Comparison of ENCODE assay signal across 16 cellular contexts in the genomic region with DNA sequence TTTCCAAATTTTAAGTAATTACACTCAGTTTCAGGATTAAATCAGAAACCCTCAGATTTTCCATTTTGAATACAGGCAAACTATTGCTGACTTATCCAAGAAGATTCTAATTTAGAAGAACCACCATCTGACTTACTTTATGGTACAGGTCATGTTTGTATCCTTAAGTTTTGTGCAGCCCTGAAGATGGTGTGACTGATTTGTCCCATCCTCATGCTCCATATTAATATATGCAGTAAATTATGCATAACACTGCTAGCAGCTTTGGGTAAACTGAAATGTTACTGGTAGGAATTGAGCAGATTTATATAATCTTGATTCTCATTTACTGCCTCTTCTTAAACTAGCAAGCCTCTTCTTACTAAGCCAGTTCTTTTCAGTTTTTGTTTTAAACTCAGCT. TPM values are rescaled to one million over a fixed set of nuclear protein-coding genes. Genes with fewer than 3 reads are reported as not detected.
DNase-seq lines count a peak whose midpoint lies in the region; ATAC-seq, FAIRE-seq and TF ChIP-seq lines count a peak whose summit lies in the region.
"Had no signal": no experiment of that assay in that cellular context is flagged by ENCODE, and none has a peak within 500 bp of the region (broad histone marks: within the 10 kb centered on the region; RNA-seq: fewer than 3 reads in every experiment).

No MANE protein-coding gene starts in this region.

- no peak for DNase-seq in activated naive CD4-positive, alpha-beta T cell treated with Interleukin-2 at 50 U/mL for 16 hours
- DNase-seq in GM12878 (ENCODE audit: low read depth, low spot score): no peak
- no peak for DNase-seq in GF-D8 (lab: John Stamatoyannopoulos, UW)
- DNase-seq in Right ventricle myocardium inferior (ENCODE audit: missing footprints): no peak
- no peak for DNase-seq in small intestine
- DNase-seq: activated CD4-positive, alpha-beta T cell treated with anti-CD3 and anti-CD28 coated beads for 48 hours; activated gamma-delta T cell; MG63; NCI-H1694; NCI-H446 treated with DMSO at 0.1 percent for 48 hours; SHP77 treated with DMSO at 0.1 percent for 48 hours had no signal

- FAIRE-seq in GM12878 (lab: Jason Lieb, UNC) (no peak), small intestine (lab: Jason Lieb, UNC) (no peak)

- POLR2A ChIA-PET in GM12878 (lab: Charles Lee): interaction anchor here (0.6 to 1.4 kb wide), 6 partner anchors 12 to 31 kb away, joined by 3 read pairs; a partner anchor contains a TSS

- peaks cover 8% of the 10 kb centered on the region for H3K79me2 ChIP-seq in GM12878 (ENCODE audit: control insufficient read depth, insufficient read depth, low read length)

- H3K27ac Mint-ChIP-seq in activated naive CD4-positive, alpha-beta T cell treated with anti-CD3 and anti-CD28 coated beads, Interleukin-2, amount 50 U/mL, for 24 hours: peak overlapping the region; percentile 98
- H3K27ac Mint-ChIP-seq: neural progenitor cell had no signal

- H3K4me3 ChIP-seq in GM12878 (no peak overlapping the region), small intestine (ENCODE audit: low read depth in 1 of 2, low read length in 2 of 2) (no peak overlapping the region)
- H3K4me3 ChIP-seq: esophagus muscularis mucosa, lung, MG63, neural progenitor cell had no signal

- TF ChIP-seq POLR2A in GM12878 (IDR thresholded peaks at IDR 0.05; ENCODE audit: low read depth, low read length): no peak

- no peaks in the 10 kb centered on the region for H3K9me3 Mint-ChIP-seq in activated naive CD4-positive, alpha-beta T cell treated with anti-CD3 and anti-CD28 coated beads, Interleukin-2, amount 50 U/mL, for 24 hours

- no peak for TF ChIP-seq CTCF in GM12878 (IDR thresholded peaks at IDR 0.05 in 2 of 3, conservative IDR thresholded peaks at IDR 0.05 in 1 of 3; ENCODE audit: control insufficient read depth in 2 of 3, extremely low read depth in 1 of 3, insufficient read depth in 1 of 3, low read depth in 3 of 3, low read length in 3 of 3)

- peak overlapping the region; percentile 57 for H3K4me2 ChIP-seq in GM12878 (ENCODE audit: control insufficient read depth, insufficient read depth)
- H3K4me2 ChIP-seq: neural progenitor cell had no signal

- no TSS peak for BruUV-seq in GM12878 (replicated peaks; lab: Mats Ljungman, UMichigan)

- H3K27me3 Mint-ChIP-seq in activated naive CD4-positive, alpha-beta T cell treated with anti-CD3 and anti-CD28 coated beads, Interleukin-2, amount 50 U/mL, for 24 hours: no peaks in the 10 kb centered on the region

- RAD21 ChIA-PET in GM12878 (lab: Charles Lee; ENCODE audit: unreplicated experiment): interaction anchor here (1.2 kb wide), 1 partner anchor 23 kb away, joined by 5 read pairs; no protein-coding TSS in a partner anchor

- intact Hi-C loops in GM12878 (cut with micrococcal nuclease; ENCODE audit: unreplicated experiment): no loop called here
- intact Hi-C loops in Right ventricle myocardium inferior (cut with DNase I): no loop called here

- no peak overlapping the region for H3K9ac ChIP-seq in GM12878 (ENCODE audit: control insufficient read depth, insufficient read depth, low read length)
- H3K9ac ChIP-seq: neural progenitor cell had no signal

- no peak for TF ChIP-seq RAD21 in GM12878 (IDR thresholded peaks at IDR 0.05; ENCODE audit: insufficient read depth, low read depth, low read length)

- peak overlapping the region; percentile 10 for H3K27ac ChIP-seq in GM12878 (ENCODE audit: control insufficient read depth, insufficient read depth)
- no peak overlapping the region for H3K27ac ChIP-seq in small intestine (ENCODE audit: low read depth in 1 of 2, low read length in 1 of 2)
- H3K27ac ChIP-seq: esophagus muscularis mucosa, neural progenitor cell had no signal

- H3K9me3 ChIP-seq in GM12878 (replicated peaks; ENCODE audit: control insufficient read depth, insufficient read depth, low read length): no peaks in the 10 kb centered on the region
- H3K9me3 ChIP-seq in small intestine (ENCODE audit: control insufficient read depth, low read depth): no peaks in the 10 kb centered on the region
- H3K9me3 ChIP-seq: esophagus muscularis mucosa, MG63 had no signal

- H3K4me1 ChIP-seq in GM12878 (ENCODE audit: control insufficient read depth, insufficient read depth, low read length): peaks cover 22% of the 10 kb centered on the region
- no peaks in the 10 kb centered on the region for H3K4me1 ChIP-seq in small intestine (ENCODE audit: control insufficient read depth in 2 of 2, insufficient read depth in 1 of 2, low read depth in 1 of 2, low read length in 1 of 2)
- H3K4me1 ChIP-seq: esophagus muscularis mucosa had no signal

- H3K36me3 Mint-ChIP-seq in activated naive CD4-positive, alpha-beta T cell treated with anti-CD3 and anti-CD28 coated beads, Interleukin-2, amount 50 U/mL, for 24 hours: peaks cover 14% of the 10 kb centered on the region

- peaks cover 66% of the 10 kb centered on the region for H3K4me1 Mint-ChIP-seq in activated naive CD4-positive, alpha-beta T cell treated with anti-CD3 and anti-CD28 coated beads, Interleukin-2, amount 50 U/mL, for 24 hours

- no peak for TF ChIP-seq EP300 in GM12878 (IDR thresholded peaks at IDR 0.05; ENCODE audit: borderline replicate concordance in 1 of 2, control insufficient read depth in 1 of 2, low read depth in 2 of 2, low read length in 2 of 2)

- peak overlapping the region; percentile 66 for H3K4me3 Mint-ChIP-seq in activated naive CD4-positive, alpha-beta T cell treated with anti-CD3 and anti-CD28 coated beads, Interleukin-2, amount 50 U/mL, for 24 hours
- H3K4me3 Mint-ChIP-seq: neural progenitor cell had no signal

- no peaks in the 10 kb centered on the region for H3K27me3 ChIP-seq in GM12878 (replicated peaks in 1 of 2; ENCODE audit: control insufficient read depth in 2 of 2, insufficient read depth in 2 of 2, low read length in 1 of 2)
- no peaks in the 10 kb centered on the region for H3K27me3 ChIP-seq in small intestine (ENCODE audit: control insufficient read depth in 2 of 2, insufficient read depth in 2 of 2, low read length in 2 of 2)
- H3K27me3 ChIP-seq: esophagus muscularis mucosa, MG63, neural progenitor cell had no signal

- H3K36me3 ChIP-seq in GM12878 (ENCODE audit: control insufficient read depth in 2 of 2, insufficient read depth in 2 of 2, low read length in 1 of 2) (peaks cover 6 to 11% of the 10 kb centered on the region in 2 experiments), small intestine (ENCODE audit: control insufficient read depth in 2 of 2, insufficient read depth in 2 of 2, low read length in 2 of 2) (peaks cover 3 to 4% of the 10 kb centered on the region in 2 donors)

- no peaks in the 10 kb centered on the region for H4K20me1 ChIP-seq in GM12878 (ENCODE audit: control insufficient read depth, insufficient read depth)

- SMC1A ChIA-PET in GM12878 (lab: Charles Lee; ENCODE audit: uncharacterized antibody, unreplicated experiment): interaction anchor here (1.2 to 2.2 kb wide), 4 partner anchors 12 to 21 kb away, joined by 3 to 6 read pairs (median 4); no protein-coding TSS in a partner anchor

- ATAC-seq in HG03354 (IDR thresholded peaks at IDR 0.05; ENCODE audit: poor library complexity, severe bottlenecking, unreplicated experiment) (peak; percentile 7), GM12878 (no peak; the same call in 1 of the 3 replicates), Right ventricle myocardium inferior (no peak)

- in situ Hi-C loops in GM12878 (cut with MboI): no loop called here

- no peak overlapping the region for H2AFZ ChIP-seq in GM12878 (ENCODE audit: control insufficient read depth, low read depth, low read length)
- H2AFZ ChIP-seq: neural progenitor cell had no signal

- CTCF ChIA-PET in GM12878 (lab: Yijun Ruan, JAX): interaction anchor here (0.9 to 1.0 kb wide), 2 partner anchors 9 to 11 kb away, joined by 3 to 4 read pairs; no protein-coding TSS in a partner anchor

TF ChIP-seq in GM12878, 131 proteins besides CTCF, POLR2A, EP300 and RAD21 (continues in another document):
- TF ChIP-seq, protein P1, sequence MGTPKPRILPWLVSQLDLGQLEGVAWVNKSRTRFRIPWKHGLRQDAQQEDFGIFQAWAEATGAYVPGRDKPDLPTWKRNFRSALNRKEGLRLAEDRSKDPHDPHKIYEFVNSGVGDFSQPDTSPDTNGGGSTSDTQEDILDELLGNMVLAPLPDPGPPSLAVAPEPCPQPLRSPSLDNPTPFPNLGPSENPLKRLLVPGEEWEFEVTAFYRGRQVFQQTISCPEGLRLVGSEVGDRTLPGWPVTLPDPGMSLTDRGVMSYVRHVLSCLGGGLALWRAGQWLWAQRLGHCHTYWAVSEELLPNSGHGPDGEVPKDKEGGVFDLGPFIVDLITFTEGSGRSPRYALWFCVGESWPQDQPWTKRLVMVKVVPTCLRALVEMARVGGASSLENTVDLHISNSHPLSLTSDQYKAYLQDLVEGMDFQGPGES (IDR thresholded peaks at IDR 0.05): no peak
- no peak for TF ChIP-seq NR2F1 (conservative IDR thresholded peaks at IDR 0.05)
- no peak for TF ChIP-seq PAX5 (IDR thresholded peaks at IDR 0.05; ENCODE audit: borderline replicate concordance, low read depth, low read length)
- no peak for TF ChIP-seq NFIC (IDR thresholded peaks at IDR 0.05; ENCODE audit: low read depth, low read length)

RNA-seq across cellular contexts. Expression of a gene that starts 25.9 kb away (rescaled TPM):
- total RNA-seq in GM12878 (2013; cell fraction: nucleolus; rRNA removed): 72.3 and 79.5 TPM in 2 replicates
- 25.6 and 33.2 TPM in 2 replicates for total RNA-seq in GM12878 (2014; rRNA removed)
- total RNA-seq in GM12878 (2014; rRNA removed; fragmentation: Illumina TruSeq; extraction: Trizol): 28.7 and 29.6 TPM in 2 replicates
- total RNA-seq in GM12878 (2021): 27.5 and 28.3 TPM in 2 replicates
- 9.7 TPM for polyA plus RNA-seq in GM12878 (2011; ENCODE audit: low read depth)
- polyA plus RNA-seq in GM12878 (2011; rRNA removed): 48.8 and 51.8 TPM in 2 replicates
- polyA plus RNA-seq in GM12878 (2011; cell fraction: cytosol; rRNA removed): 26.1 and 27.5 TPM in 2 replicates
- 28.5 and 37.9 TPM in 2 replicates for polyA plus RNA-seq in GM12878 (2011; cell fraction: nucleus; rRNA removed)
- 14.2 and 20.9 TPM in 2 replicates for polyA plus RNA-seq in GM12878 (2012)
- 31.8 and 41.5 TPM in 2 replicates for polyA plus RNA-seq in GM12878 (2014; fragmentation: Illumina TruSeq; extraction: Trizol)
- polyA plus RNA-seq in GM12878 (2014; fragmentation: Nextera tagmentation; extraction: Ambion mirVana): 1 to 10 TPM; 7.9 to 9.9 TPM
- 14.4 and 16.9 TPM in 2 replicates for polyA plus RNA-seq in GM12878 (2014; rRNA removed)
- polyA plus RNA-seq in GM12878 (2016; fragmentation: Nextera tagmentation; extraction: Ambion mirVana): 1 to 10 TPM; 6.7 to 7.1 TPM
- polyA minus RNA-seq in GM12878 (2011; rRNA and poly(A)+ RNA removed): 67.7 and 88.7 TPM in 2 replicates
- polyA minus RNA-seq in GM12878 (2011; cell fraction: cytosol; rRNA and poly(A)+ RNA removed): 16.7 and 21.2 TPM in 2 replicates
- polyA minus RNA-seq in GM12878 (2011; cell fraction: nucleus; rRNA and poly(A)+ RNA removed): 37.4 and 51.3 TPM in 2 replicates
- total RNA-seq in Right ventricle myocardium inferior: 20.5 TPM
- polyA plus RNA-seq in small intestine: 10 to 100 TPM in 1 of 3 donors, 1 to 10 TPM in 2; 8.9 to 18.5 (median 9.8) TPM
